ENCODE assay signal across 9 cellular contexts in genomic region chr3:53131136-53131495, GRCh38. TPM values are rescaled to one million over a fixed set of nuclear protein-coding genes. Genes with fewer than 3 reads are reported as not detected.
DNase-seq lines count a peak whose midpoint lies in the region; ATAC-seq and TF ChIP-seq lines count a peak whose summit lies in the region.
"Had no signal": no experiment of that assay in that cellular context is flagged by ENCODE, and none has a peak within 500 bp of the region (broad histone marks: within the 10 kb centered on the region; RNA-seq: fewer than 3 reads in every experiment).

No MANE protein-coding gene starts in this region.

- H3K36me3 Mint-ChIP-seq in neural crest cell (ENCODE audit: low read depth) = no peaks in the 10 kb centered on the region

- no peak for TF ChIP-seq POLR2A in lower leg skin (IDR thresholded peaks at IDR 0.05)

- ATAC-seq in HG03432 (IDR thresholded peaks at IDR 0.05; ENCODE audit: unreplicated experiment) (no peak), GM19397 (IDR thresholded peaks at IDR 0.05; ENCODE audit: unreplicated experiment) (no peak)

- H3K27me3 ChIP-seq in dorsolateral prefrontal cortex = no peaks in the 10 kb centered on the region

- H3K27ac ChIP-seq in C4-2B (peak overlapping the region; percentile 98; the same call in 1 of the 2 replicates), dorsolateral prefrontal cortex (peak overlapping the region in 55 of 59 donors; percentile 35 to 94 (median 85))

- H3K27me3 Mint-ChIP-seq in neural crest cell (ENCODE audit: low read depth) = no peaks in the 10 kb centered on the region

- H3K27ac Mint-ChIP-seq in neural crest cell (ENCODE audit: unreplicated experiment) = peak overlapping the region; percentile 94

- 88 to 96% methylated on average over 4 of the region's 4 CpGs for WGBS in lower leg skin, 2 donors

- intact Hi-C loops in dorsolateral prefrontal cortex (cut with DNase I) (loop anchor here in 1 of 2 donors (5.0 kb wide), 1 partner anchor 66 kb away; no protein-coding TSS in a partner anchor), lower leg skin (cut with DNase I; ENCODE audit: low total_unique reads) (loop anchor here (5.0 kb wide), 1 partner anchor 66 kb away; no protein-coding TSS in a partner anchor)

- DNase-seq in MV-4-11 (lab: John Stamatoyannopoulos, UW) (peak; percentile 31), dorsolateral prefrontal cortex (no peak), neural crest cell (ENCODE audit: low read depth, low spot score) (no peak), cerebellar cortex (ENCODE audit: low spot score) (no peak), lower leg skin (ENCODE audit: low spot score in 2 of 2) (no peak)
- DNase-seq: NCI-H1092 had no signal

- TF ChIP-seq CTCF in C4-2B (conservative IDR thresholded peaks at IDR 0.05) = no peak
- TF ChIP-seq CTCF in dorsolateral prefrontal cortex (IDR thresholded peaks at IDR 0.05 in 54 of 56, conservative IDR thresholded peaks at IDR 0.05 in 2 of 56; ENCODE audit: low read depth in 1 of 56, partially characterized antibody in 56 of 56) = no peak
- TF ChIP-seq CTCF in neural crest cell (conservative IDR thresholded peaks at IDR 0.05) = no peak
- TF ChIP-seq CTCF in lower leg skin (IDR thresholded peaks at IDR 0.05) = no peak

- H3K4me3 Mint-ChIP-seq in neural crest cell = peak overlapping the region; percentile 89

- H3K9me3 Mint-ChIP-seq in neural crest cell = no peaks in the 10 kb centered on the region

- H3K4me3 ChIP-seq in dorsolateral prefrontal cortex (peak overlapping the region in 38 of 59 donors; percentile 79 to 99 (median 94)), lower leg skin (ENCODE audit: low read depth, poor library complexity, severe bottlenecking) (no peak overlapping the region)

- H3K4me1 Mint-ChIP-seq in neural crest cell = peaks cover 20% of the 10 kb centered on the region

RNA-seq across cellular contexts. Expression of gene RFT1, which starts 0.9 kb away (rescaled TPM):
- total RNA-seq in dorsolateral prefrontal cortex (10 to 100 TPM in 118 of 120 experiments, 1 to 10 TPM in 2; 8.0 to 22.2 (median 15.5) TPM), neural crest cell (26.3 and 32.4 TPM in 2 replicates), lower leg skin (10 to 100 TPM in 3 of 4 donors, 1 to 10 TPM in 1; 8.6 to 16.1 (median 15.5) TPM)

RNA-seq across cellular contexts. Expression of gene PRKCD, which starts 29.9 kb away (rescaled TPM):
- 10 to 100 TPM in 106 of 120 experiments, 1 to 10 TPM in 14; 6.1 to 36.1 (median 14.7) TPM for total RNA-seq in dorsolateral prefrontal cortex
- total RNA-seq in neural crest cell = 10.8 and 11.9 TPM in 2 replicates
- total RNA-seq in lower leg skin = 10 to 100 TPM; 27.2 to 35.8 (median 31.4) TPM
